In genomic region chr5:164027738-164028137, GRCh38 we compare ENCODE assay signal across 16 cellular contexts.
"Had no signal": no experiment of that assay in that cellular context is flagged by ENCODE, and none has a peak within 500 bp of the region (broad histone marks: within the 10 kb centered on the region; RNA-seq: fewer than 3 reads in every experiment).

No MANE protein-coding gene starts in this region.

- DNase-seq: activated CD4-positive, alpha-beta T cell treated with anti-CD3 and anti-CD28 coated beads for 36 hours; activated CD4-positive, alpha-beta T cell treated with anti-CD3 and anti-CD28 coated beads, Interleukin-2, amount 50 U/mL, for 48 hours; activated gamma-delta T cell treated with Interleukin-2 at 50 U/mL for 16 hours; hippocampal formation; left cardiac atrium; mesendoderm; naive thymus-derived CD8-positive, alpha-beta T cell; pancreas; sigmoid colon; stimulated activated CD4-positive, alpha-beta T cell treated with anti-CD3 and anti-CD28 coated beads, Interleukin-4, amount 100 ng/mL, for 24 hours had no signal

- H3K4me3 ChIP-seq: pancreas, sigmoid colon, thoracic aorta had no signal

- H3K27me3 ChIP-seq: pancreas, sigmoid colon had no signal

- FAIRE-seq: islet of Langerhans, pancreas, TTC549 had no signal

- H3K36me3 ChIP-seq: pancreas, sigmoid colon, thoracic aorta had no signal

- H3K9me3 ChIP-seq: pancreas, sigmoid colon, thoracic aorta had no signal

- H3K27ac ChIP-seq: pancreas, sigmoid colon, thoracic aorta had no signal

- ATAC-seq: activated CD4-positive, alpha-beta T cell treated with anti-CD3 and anti-CD28 coated beads for 36 hours; activated naive CD4-positive, alpha-beta T cell treated with anti-CD3 and anti-CD28 coated beads, Interleukin-2, amount 50 U/mL, for 72 hours; naive thymus-derived CD8-positive, alpha-beta T cell; pancreas; stimulated activated effector memory CD8-positive, alpha-beta T cell treated with anti-CD3 and anti-CD28 coated beads, Interleukin-12 subunit alpha, Interleukin-12 subunit beta, amount 100 ng/mL, for 72 hours; WTC11 had no signal

- H3K4me1 ChIP-seq: pancreas, sigmoid colon had no signal
